Comparison of ENCODE assay signal across 8 cellular contexts in the genomic region with DNA sequence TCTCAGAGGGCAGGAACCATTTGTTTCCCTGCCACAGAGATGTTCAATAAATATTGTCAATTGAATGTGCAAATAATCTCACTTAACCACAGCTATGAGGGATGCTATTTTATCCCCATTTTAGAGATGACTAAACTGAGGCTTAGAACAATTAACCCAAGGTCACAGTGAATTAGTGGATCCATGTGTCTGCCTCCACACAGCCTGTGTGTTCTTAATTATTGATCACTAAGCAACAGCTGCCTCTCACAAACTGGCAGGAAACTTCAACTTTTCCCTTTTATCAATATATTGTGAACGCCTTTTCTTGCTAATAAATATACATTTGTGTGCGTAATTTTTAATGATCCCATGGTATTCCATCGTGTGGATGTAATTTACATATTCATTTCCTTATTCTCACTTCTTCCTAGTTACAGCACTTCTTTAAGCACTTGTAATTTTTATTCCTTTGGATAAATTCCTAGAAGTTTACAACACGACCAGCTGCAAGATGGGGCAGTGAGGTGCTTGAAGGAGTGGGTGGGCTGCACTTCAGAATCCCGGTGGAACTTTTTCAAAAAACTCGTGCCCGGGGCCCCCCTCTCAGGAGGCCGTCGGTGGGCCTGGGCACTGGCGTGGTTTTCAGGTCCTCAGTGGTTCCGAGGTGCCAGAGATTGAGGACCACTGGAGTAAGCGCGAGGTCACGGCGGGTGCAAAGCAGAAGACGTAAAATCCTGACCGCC. TPM values are rescaled to one million over a fixed set of nuclear protein-coding genes. Genes with fewer than 3 reads are reported as not detected.
DNase-seq lines count a peak whose midpoint lies in the region; ATAC-seq and TF ChIP-seq lines count a peak whose summit lies in the region.

No MANE protein-coding gene starts in this region.

- no peaks in the 10 kb centered on the region for H3K27me3 Mint-ChIP-seq in naive thymus-derived CD8-positive, alpha-beta T cell

- POLR2A ChIA-PET in naive thymus-derived CD8-positive, alpha-beta T cell (lab: Charles Lee): interaction anchor here (0.6 to 4.8 kb wide), 24 partner anchors 8 to 612 kb away, joined by 3 to 48 read pairs (median 6); a partner anchor contains a TSS

- no peak for TF ChIP-seq CTCF in LNCaP clone FGC (IDR thresholded peaks at IDR 0.05; ENCODE audit: control insufficient read depth, extremely low read depth, insufficient read depth)

- H3K9me3 Mint-ChIP-seq in naive thymus-derived CD8-positive, alpha-beta T cell: no peaks in the 10 kb centered on the region

- peak overlapping the region; percentile 99 for H3K27ac ChIP-seq in cingulate gyrus (ENCODE audit: low read depth, low read length)

- intact Hi-C loops in posterior cingulate gyrus (cut with DNase I): no loop called here

- H3K4me1 Mint-ChIP-seq in naive thymus-derived CD8-positive, alpha-beta T cell: peaks cover 22 to 37% (median 25%) of the 10 kb centered on the region in 4 donors

- peaks cover 0 to 9% (median 0%) of the 10 kb centered on the region in 3 donors for H3K36me3 Mint-ChIP-seq in naive thymus-derived CD8-positive, alpha-beta T cell

- peak overlapping the region; percentile 91 to 98 (median 95) for H3K4me3 Mint-ChIP-seq in naive thymus-derived CD8-positive, alpha-beta T cell

- DNase-seq in LNCaP clone FGC (ENCODE audit: low read depth) (no peak), posterior cingulate gyrus (no peak), NCI-H128 (lab: John Stamatoyannopoulos, UW; ENCODE audit: unreplicated experiment) (no peak)
- DNase-seq in naive thymus-derived CD8-positive, alpha-beta T cell: peak in 1 of 10 donors; percentile 27
- DNase-seq in activated effector memory CD4-positive, alpha-beta T cell treated with anti-CD3 and anti-CD28 coated beads, Interleukin-2, amount 50 U/mL, for 16 hours: no peak

- peak overlapping the region; percentile 94 to 100 (median 99) for H3K27ac Mint-ChIP-seq in naive thymus-derived CD8-positive, alpha-beta T cell

- peak overlapping the region; percentile 72 for H3K4me3 ChIP-seq in LNCaP clone FGC (ENCODE audit: low read depth, low read length)

- ATAC-seq in GM18502 (IDR thresholded peaks at IDR 0.05; ENCODE audit: poor library complexity, unreplicated experiment) (peak; percentile 5), GM21576 (IDR thresholded peaks at IDR 0.05; ENCODE audit: unreplicated experiment) (no peak)
- no peak for ATAC-seq in naive thymus-derived CD8-positive, alpha-beta T cell

RNA-seq across cellular contexts. Expression of a gene that starts 0.9 kb away (rescaled TPM):
- total RNA-seq in naive thymus-derived CD8-positive, alpha-beta T cell: 100 to 1,000 TPM; 106 TPM
- polyA plus RNA-seq in naive thymus-derived CD8-positive, alpha-beta T cell: 10 to 100 TPM; 16.3 to 21.9 (median 18.2) TPM

RNA-seq across cellular contexts. Expression of a gene that starts 31.5 kb away (rescaled TPM):
- 10 to 100 TPM; 17.1 to 23.1 TPM for total RNA-seq in naive thymus-derived CD8-positive, alpha-beta T cell
- 1 to 10 TPM; 3.5 to 5.6 (median 3.8) TPM for polyA plus RNA-seq in naive thymus-derived CD8-positive, alpha-beta T cell
